ENCODE assay signal across 1 cellular context in genomic region chr1:8911416-8912309, GRCh38.
TF ChIP-seq lines count a peak whose summit lies in the region.

No MANE protein-coding gene starts in this region.

TF ChIP-seq in IMR-90, 13 proteins besides CTCF, POLR2A, EP300 and RAD21:
- TF ChIP-seq MXI1 (IDR thresholded peaks at IDR 0.05; ENCODE audit: borderline replicate concordance, low read depth, low read length), result no peak
- no peak for TF ChIP-seq SMC3 (IDR thresholded peaks at IDR 0.05; ENCODE audit: low read depth, low read length)
- no peak for TF ChIP-seq MAZ (IDR thresholded peaks at IDR 0.05; ENCODE audit: borderline replicate concordance, low read depth, low read length)
- TF ChIP-seq FOS (IDR thresholded peaks at IDR 0.05; ENCODE audit: low read depth, low read length), result no peak
- TF ChIP-seq USF2 (IDR thresholded peaks at IDR 0.05; ENCODE audit: low read depth, low read length), result no peak
- no peak for TF ChIP-seq ELK1 (IDR thresholded peaks at IDR 0.05; ENCODE audit: borderline replicate concordance, low read depth, low read length)
- no peak for TF ChIP-seq CHD1 (IDR thresholded peaks at IDR 0.05; ENCODE audit: low read depth, low read length)
- TF ChIP-seq RFX5 (IDR thresholded peaks at IDR 0.05; ENCODE audit: low read depth, low read length), result no peak
- no peak for TF ChIP-seq MAFK (IDR thresholded peaks at IDR 0.05; ENCODE audit: low read depth, low read length)
